ENCODE assay signal across 28 cellular contexts in the genomic region with DNA sequence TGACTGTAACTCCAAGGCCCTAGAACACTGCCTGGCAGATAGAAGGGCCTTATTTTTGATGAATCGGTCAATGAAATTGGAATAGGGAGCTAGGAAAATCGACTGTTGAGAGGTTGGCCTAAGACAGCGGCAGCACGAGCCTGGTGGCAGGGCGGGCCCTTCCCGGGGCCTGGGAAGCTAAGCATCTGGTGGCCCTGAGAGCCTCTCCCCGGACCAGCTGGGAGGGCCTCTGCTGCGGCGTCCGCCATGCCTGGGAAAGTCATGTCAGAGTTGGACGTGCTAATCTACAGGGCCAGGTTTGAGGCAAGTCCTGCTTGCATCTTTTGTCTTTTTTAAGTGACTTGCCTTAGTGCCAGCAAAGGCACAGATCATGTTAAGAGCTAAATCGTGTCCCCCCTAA. TPM values are rescaled to one million over a fixed set of nuclear protein-coding genes. Genes with fewer than 3 reads are reported as not detected.
DNase-seq lines count a peak whose midpoint lies in the region; ATAC-seq and TF ChIP-seq lines count a peak whose summit lies in the region.
"Had no signal": no experiment of that assay in that cellular context is flagged by ENCODE, and none has a peak within 500 bp of the region (broad histone marks: within the 10 kb centered on the region; RNA-seq: fewer than 3 reads in every experiment).

No MANE protein-coding gene starts in this region.

- ATAC-seq in left cardiac atrium, result no peak
- no peak for ATAC-seq in HG02852 (IDR thresholded peaks at IDR 0.05; ENCODE audit: unreplicated experiment)
- ATAC-seq: GM12878 had no signal

- H3K9me3 Mint-ChIP-seq in osteocyte (ENCODE audit: unreplicated experiment), result no peaks in the 10 kb centered on the region
- H3K9me3 Mint-ChIP-seq: CD4-positive, alpha-beta memory T cell; CD8-positive, alpha-beta memory T cell had no signal

- intact Hi-C loops in left cardiac atrium (cut with DNase I), result no loop called here

- no peaks in the 10 kb centered on the region for H3K4me1 Mint-ChIP-seq in osteocyte (ENCODE audit: unreplicated experiment)
- H3K4me1 Mint-ChIP-seq: CD4-positive, CD25-positive, alpha-beta regulatory T cell; CD8-positive, alpha-beta memory T cell had no signal

- TF ChIP-seq CTCF in osteocyte (IDR thresholded peaks at IDR 0.05), result no peak

- H3K27ac Mint-ChIP-seq in osteocyte (ENCODE audit: unreplicated experiment), result no peak overlapping the region
- H3K27ac Mint-ChIP-seq: CD4-positive, CD25-positive, alpha-beta regulatory T cell; CD8-positive, alpha-beta memory T cell had no signal

- DNase-seq in NCI-H82 (lab: John Stamatoyannopoulos, UW) (peak; percentile 36), NCI-H82 treated with DMSO at 0.1 percent for 48 hours (lab: John Stamatoyannopoulos, UW; ENCODE audit: unreplicated experiment) (no peak), SK-N-DZ (ENCODE audit: low spot score) (peak; percentile 17), osteocyte (ENCODE audit: extremely low spot score, unreplicated experiment) (peak; percentile 82), left cardiac atrium (no peak)
- DNase-seq in stimulated activated naive CD4-positive, alpha-beta T cell treated with Interleukin-2 at 50 U/mL for 16 hours (lab: John Stamatoyannopoulos, UW), result no peak
- DNase-seq: 8988T; ACHN; BE2C; C1 segment of cervical spinal cord; CD4-positive, alpha-beta memory T cell; CD4-positive, CD25-positive, alpha-beta regulatory T cell; CD8-positive, alpha-beta memory T cell; COR-L47; DMS 273 treated with DMSO at 0.1 percent for 48 hours; DMS153; DMS53; DMS79; DND-41; EL; GDM1 had no signal

- no peaks in the 10 kb centered on the region for H3K36me3 Mint-ChIP-seq in osteocyte (ENCODE audit: unreplicated experiment)
- H3K36me3 Mint-ChIP-seq: CD14-positive monocyte; CD4-positive, alpha-beta memory T cell; CD4-positive, CD25-positive, alpha-beta regulatory T cell; CD8-positive, alpha-beta memory T cell had no signal

- no peaks in the 10 kb centered on the region for H3K27me3 Mint-ChIP-seq in osteocyte (ENCODE audit: unreplicated experiment)

- no peak overlapping the region for H3K4me3 Mint-ChIP-seq in osteocyte (ENCODE audit: unreplicated experiment)
- H3K4me3 Mint-ChIP-seq: CD14-positive monocyte; CD4-positive, CD25-positive, alpha-beta regulatory T cell; CD8-positive, alpha-beta memory T cell had no signal

RNA-seq across cellular contexts. Expression of gene GPR12, which starts 11.2 kb away (rescaled TPM):
- 1.1 and 1.5 TPM in 2 replicates for polyA plus RNA-seq in SK-N-DZ (2014; cell fraction: cytosol; rRNA removed)
- 1.1 and 2.0 TPM in 2 replicates for polyA plus RNA-seq in SK-N-DZ (2014; cell fraction: nucleus; rRNA removed)
- not detected in 2 replicates for total RNA-seq in osteocyte
- under 1 TPM; 0.08 to 0.18 TPM for total RNA-seq in left cardiac atrium
- total RNA-seq: A673; CD4-positive, alpha-beta memory T cell; CD4-positive, CD25-positive, alpha-beta regulatory T cell; CD8-positive, alpha-beta memory T cell; Daoy; G401; GM12878 had no signal
- polyA plus RNA-seq: AG04450; CD14-positive monocyte; CD4-positive, alpha-beta memory T cell; CD4-positive, CD25-positive, alpha-beta regulatory T cell; CD8-positive, alpha-beta memory T cell; GM12878 had no signal

Comparison
In these comparisons a context has a peak if more than half of its experiments do, and no peak if none do; other contexts are left out.
1. DNase-seq: peak in NCI-H82 (single experiment), SK-N-DZ (single experiment) and osteocyte (single experiment); none in NCI-H82 treated with DMSO at 0.1 percent for 48 hours (single experiment), left cardiac atrium (single experiment) and stimulated activated naive CD4-positive, alpha-beta T cell treated with Interleukin-2 at 50 U/mL for 16 hours (single experiment).